11 cellular contexts compared by ENCODE assay signal in genomic region chr5:132436936-132437335, GRCh38. TPM values are rescaled to one million over a fixed set of nuclear protein-coding genes. Genes with fewer than 3 reads are reported as not detected.
DNase-seq lines count a peak whose midpoint lies in the region; ATAC-seq, FAIRE-seq and TF ChIP-seq lines count a peak whose summit lies in the region.
"Had no signal": no experiment of that assay in that cellular context is flagged by ENCODE, and none has a peak within 500 bp of the region (broad histone marks: within the 10 kb centered on the region; RNA-seq: fewer than 3 reads in every experiment).

No MANE protein-coding gene starts in this region.

- H3K4me3 Mint-ChIP-seq in HFFc6 (0 out of 2 replicates have a peak overlapping the region, but pooled peaks have one; percentile 50), osteocyte (ENCODE audit: unreplicated experiment) (no peak overlapping the region)

- H3K9me3 Mint-ChIP-seq in HFFc6: no peaks in the 10 kb centered on the region
- H3K9me3 Mint-ChIP-seq in osteocyte (ENCODE audit: unreplicated experiment): no peaks in the 10 kb centered on the region

- intact Hi-C loops in GM12878 (cut with micrococcal nuclease; ENCODE audit: unreplicated experiment): no loop called here

- peaks cover 42% of the 10 kb centered on the region for H3K36me3 ChIP-seq in BLaER1
- peaks cover 3 to 14% of the 10 kb centered on the region in 2 experiments; a peak in 3 of 4 replicates for H3K36me3 ChIP-seq in GM12878 (ENCODE audit: control insufficient read depth in 2 of 2, insufficient read depth in 2 of 2, low read length in 1 of 2)
- no peaks in the 10 kb centered on the region for H3K36me3 ChIP-seq in Karpas-422 (ENCODE audit: insufficient read depth, low read length)

- POLR2A ChIA-PET in GM12878 (lab: Charles Lee): interaction anchor here (0.6 to 6.1 kb wide), 12 partner anchors 10 to 61 kb away, joined by 3 to 76 read pairs (median 5); partner anchors contain the start of gene IRF1

- no peak for TF ChIP-seq POLR2A in GM12878 (IDR thresholded peaks at IDR 0.05; ENCODE audit: low read depth, low read length)

- no peaks in the 10 kb centered on the region for H3K27me3 ChIP-seq in BLaER1
- H3K27me3 ChIP-seq in GM12878 (replicated peaks in 1 of 2; ENCODE audit: control insufficient read depth in 2 of 2, insufficient read depth in 2 of 2, low read length in 1 of 2): no peaks in the 10 kb centered on the region
- H3K27me3 ChIP-seq in Karpas-422 (ENCODE audit: low read length): no peaks in the 10 kb centered on the region

- TF ChIP-seq EP300 in GM12878 (IDR thresholded peaks at IDR 0.05; ENCODE audit: borderline replicate concordance in 1 of 2, control insufficient read depth in 1 of 2, low read depth in 2 of 2, low read length in 2 of 2): no peak

- H3K9me3 ChIP-seq in BLaER1: no peaks in the 10 kb centered on the region
- H3K9me3 ChIP-seq in GM12878 (replicated peaks; ENCODE audit: control insufficient read depth, insufficient read depth, low read length): no peaks in the 10 kb centered on the region
- H3K9me3 ChIP-seq in Karpas-422 (ENCODE audit: low read length): no peaks in the 10 kb centered on the region
- H3K9me3 ChIP-seq: mucosa of descending colon had no signal

- TF ChIP-seq CTCF in HFFc6 (IDR thresholded peaks at IDR 0.05) (no peak), GM12878 (IDR thresholded peaks at IDR 0.05 in 2 of 3, conservative IDR thresholded peaks at IDR 0.05 in 1 of 3; ENCODE audit: control insufficient read depth in 2 of 3, extremely low read depth in 1 of 3, insufficient read depth in 1 of 3, low read depth in 3 of 3, low read length in 3 of 3) (no peak), osteocyte (IDR thresholded peaks at IDR 0.05) (no peak), coronary artery (IDR thresholded peaks at IDR 0.05) (no peak)

- H3K4me2 ChIP-seq in BLaER1 (peak overlapping the region; percentile 81), GM12878 (ENCODE audit: control insufficient read depth, insufficient read depth) (peak overlapping the region; percentile 60), Karpas-422 (ENCODE audit: low read depth, low read length, poor library complexity, severe bottlenecking) (no peak overlapping the region)

- H3K79me2 ChIP-seq in GM12878 (ENCODE audit: control insufficient read depth, insufficient read depth, low read length) (peaks cover 55% of the 10 kb centered on the region), Karpas-422 (ENCODE audit: low read length) (no peaks in the 10 kb centered on the region)

- H3K36me3 Mint-ChIP-seq in HFFc6 (ENCODE audit: low read depth): no peaks in the 10 kb centered on the region
- peaks cover 6% of the 10 kb centered on the region for H3K36me3 Mint-ChIP-seq in osteocyte (ENCODE audit: unreplicated experiment)

- peak overlapping the region; percentile 79 for H3K27ac ChIP-seq in BLaER1
- peak overlapping the region; percentile 62 for H3K27ac ChIP-seq in GM12878 (ENCODE audit: control insufficient read depth, insufficient read depth)
- peak overlapping the region in 1 of 2 donors; percentile 39 for H3K27ac ChIP-seq in coronary artery
- H3K27ac ChIP-seq in Karpas-422 (ENCODE audit: low read length): no peak overlapping the region

- WGBS in GM12878 (ENCODE audit: insufficient coverage, insufficient replicate concordance, low lambda C conversion rate, missing lambda C conversion rate): 0% methylated on average over 3 of the region's 3 CpGs

- peaks cover 82% of the 10 kb centered on the region for H3K4me1 ChIP-seq in BLaER1
- peaks cover 28% of the 10 kb centered on the region for H3K4me1 ChIP-seq in GM12878 (ENCODE audit: control insufficient read depth, insufficient read depth, low read length)
- peaks cover 12% of the 10 kb centered on the region for H3K4me1 ChIP-seq in Karpas-422 (ENCODE audit: low read length)

- H3K27ac Mint-ChIP-seq in HFFc6 (peak overlapping the region; percentile 93), osteocyte (ENCODE audit: unreplicated experiment) (peak overlapping the region; percentile 90)

- SMC1A ChIA-PET in GM12878 (lab: Charles Lee; ENCODE audit: uncharacterized antibody, unreplicated experiment): interaction anchor here (1.1 to 18.8 kb wide), 8 partner anchors 10 to 63 kb away, joined by 3 to 300 read pairs (median 6); no protein-coding TSS in a partner anchor

- DNase-seq in HFFc6 (no peak), GM12878 (ENCODE audit: low read depth, low spot score) (no peak), osteocyte (ENCODE audit: extremely low spot score, unreplicated experiment) (no peak), coronary artery (ENCODE audit: low spot score) (no peak), Karpas-422 (no peak), HuH-7.5 (ENCODE audit: low spot score) (no peak), AG20443 (ENCODE audit: low spot score) (no peak)
- DNase-seq: DMS53, NCI-H446 treated with DMSO at 0.1 percent for 48 hours had no signal

- CTCF ChIA-PET in GM12878 (lab: Yijun Ruan, JAX): interaction anchor here (0.6 to 6.2 kb wide), 7 partner anchors 10 to 64 kb away, joined by 3 to 47 read pairs (median 5); partner anchors contain the start of gene IRF1

- no peak for TF ChIP-seq RAD21 in GM12878 (IDR thresholded peaks at IDR 0.05; ENCODE audit: insufficient read depth, low read depth, low read length)

- ATAC-seq in GM12878: peak; percentile 5; the same call in 2 of the 3 replicates

- RAD21 ChIA-PET in GM12878 (lab: Charles Lee; ENCODE audit: unreplicated experiment): interaction anchor here (0.7 to 7.0 kb wide), 8 partner anchors 11 to 62 kb away, joined by 4 to 59 read pairs (median 16); partner anchors contain the start of gene IRF1

- no peak for FAIRE-seq in GM12878 (lab: Jason Lieb, UNC)

- in situ Hi-C loops in GM12878 (cut with MboI): no loop called here

- H3K4me3 ChIP-seq in BLaER1 (0 out of 2 replicates have a peak overlapping the region, but pooled peaks have one; percentile 9), GM12878 (peak overlapping the region; percentile 20; the same call in 1 of the 2 replicates), coronary artery (no peak overlapping the region), Karpas-422 (ENCODE audit: low read length) (no peak overlapping the region)
- H3K4me3 ChIP-seq: mucosa of descending colon had no signal

- H3K27me3 Mint-ChIP-seq in HFFc6 (ENCODE audit: insufficient read depth) (no peaks in the 10 kb centered on the region; the same call in 1 of the 2 replicates), osteocyte (ENCODE audit: unreplicated experiment) (no peaks in the 10 kb centered on the region)

- H3K4me1 Mint-ChIP-seq in HFFc6 (ENCODE audit: low read depth) (peaks cover 62% of the 10 kb centered on the region), osteocyte (ENCODE audit: unreplicated experiment) (peaks cover 69% of the 10 kb centered on the region)

- H3K9ac ChIP-seq in BLaER1 (peak overlapping the region; percentile 63), GM12878 (ENCODE audit: control insufficient read depth, insufficient read depth, low read length) (peak overlapping the region; percentile 41), Karpas-422 (ENCODE audit: low read length) (no peak overlapping the region)

- H3K9me2 ChIP-seq in Karpas-422 (replicated peaks; ENCODE audit: insufficient read depth, low read length): no peaks in the 10 kb centered on the region

- H4K20me1 ChIP-seq in BLaER1 (no peaks in the 10 kb centered on the region), GM12878 (ENCODE audit: control insufficient read depth, insufficient read depth) (no peaks in the 10 kb centered on the region), Karpas-422 (ENCODE audit: insufficient read depth, low read depth, low read length) (no peaks in the 10 kb centered on the region)

- BruUV-seq in GM12878 (replicated peaks; lab: Mats Ljungman, UMichigan): no TSS peak

- H2AFZ ChIP-seq in GM12878 (ENCODE audit: control insufficient read depth, low read depth, low read length) (no peak overlapping the region), Karpas-422 (ENCODE audit: low read length) (no peak overlapping the region)

TF ChIP-seq in GM12878, 131 proteins besides CTCF, POLR2A, EP300 and RAD21 (continues in another document):
- TF ChIP-seq SMARCA5 (IDR thresholded peaks at IDR 0.05): no peak
- TF ChIP-seq IRF5 (IDR thresholded peaks at IDR 0.05; ENCODE audit: borderline replicate concordance): no peak
- TF ChIP-seq KDM1A (IDR thresholded peaks at IDR 0.05; ENCODE audit: borderline replicate concordance): no peak
- no peak for TF ChIP-seq BHLHE40 (IDR thresholded peaks at IDR 0.05; ENCODE audit: borderline replicate concordance in 1 of 2, low read depth in 2 of 2, low read length in 1 of 2)
- TF ChIP-seq PML (IDR thresholded peaks at IDR 0.05; ENCODE audit: low read length): no peak

RNA-seq across cellular contexts. Expression of gene IRF1, which starts 53.6 kb away (rescaled TPM):
- 10 to 100 TPM in 5 of 6 experiments, 1 to 10 TPM in 1; 9.8 to 19.7 (median 17.3) TPM for total RNA-seq in HFFc6 (2021; fragmentation: NEBNext Ultra II Directional; extraction: Animal tissue kit (Norgen Biotek cat#: 25700))
- total RNA-seq in GM12878 (2013; cell fraction: nucleolus; rRNA removed): 216 and 219 TPM in 2 replicates
- total RNA-seq in GM12878 (2014; rRNA removed) (29.9 and 30.5 TPM in 2 replicates), GM12878 (2014; rRNA removed; fragmentation: Illumina TruSeq; extraction: Trizol) (41.9 and 45.3 TPM in 2 replicates), GM12878 (2021) (68.0 and 74.1 TPM in 2 replicates), osteocyte (50.2 and 58.9 TPM in 2 replicates)
- 19.0 TPM for polyA plus RNA-seq in GM12878 (2011; ENCODE audit: low read depth)
- polyA plus RNA-seq in GM12878 (2011; rRNA removed) (37.5 and 50.7 TPM in 2 replicates), GM12878 (2014; fragmentation: Illumina TruSeq; extraction: Trizol) (45.9 and 48.6 TPM in 2 replicates), GM12878 (2014; fragmentation: Nextera tagmentation; extraction: Ambion mirVana) (10 to 100 TPM in 1 of 2 experiments, 1 to 10 TPM in 1; 6.9 to 14.0 TPM), GM12878 (2014; rRNA removed) (55.9 and 56.1 TPM in 2 replicates), GM12878 (2016; fragmentation: Nextera tagmentation; extraction: Ambion mirVana) (10 to 100 TPM; 62.1 to 65.0 TPM)
- polyA plus RNA-seq in GM12878 (2011; cell fraction: cytosol; rRNA removed): 60.7 and 77.3 TPM in 2 replicates
- 156 and 160 TPM in 2 replicates for polyA plus RNA-seq in GM12878 (2011; cell fraction: nucleus; rRNA removed)
- 32.8 and 47.6 TPM in 2 replicates for polyA plus RNA-seq in GM12878 (2012)
- 171 and 202 TPM in 2 replicates for polyA minus RNA-seq in GM12878 (2011; rRNA and poly(A)+ RNA removed)
- polyA minus RNA-seq in GM12878 (2011; cell fraction: cytosol; rRNA and poly(A)+ RNA removed): 47.0 and 51.0 TPM in 2 replicates
- polyA minus RNA-seq in GM12878 (2011; cell fraction: nucleus; rRNA and poly(A)+ RNA removed): 234 and 331 TPM in 2 replicates
- 4.8 and 7.3 TPM in 2 replicates for total RNA-seq in Karpas-422 (2014; rRNA removed; shearing (Covaris generic); ENCODE audit: low replicate concordance)

Comparison
In these comparisons a context has a peak if more than half of its experiments do, and no peak if none do; other contexts are left out.
1. H3K4me3 ChIP-seq: peak in BLaER1 (single experiment) and GM12878 (single experiment); none in coronary artery (single experiment) and Karpas-422 (single experiment).